Comparison of ENCODE assay signal across 20 cellular contexts in genomic region chr7:24718431-24718831, GRCh38. TPM values are rescaled to one million over a fixed set of nuclear protein-coding genes. Genes with fewer than 3 reads are reported as not detected.
DNase-seq lines count a peak whose midpoint lies in the region; ATAC-seq and TF ChIP-seq lines count a peak whose summit lies in the region.
"Had no signal": no experiment of that assay in that cellular context is flagged by ENCODE, and none has a peak within 500 bp of the region (broad histone marks: within the 10 kb centered on the region; RNA-seq: fewer than 3 reads in every experiment).

No MANE protein-coding gene starts in this region.

- peaks cover 57% of the 10 kb centered on the region for H3K27me3 Mint-ChIP-seq in activated CD8-positive, alpha-beta memory T cell treated with anti-CD3 and anti-CD28 coated beads, Interleukin-2, amount 10 ng/mL, durations not matched to agents 7 days and 5 days
- H3K27me3 Mint-ChIP-seq in IgD-negative memory B cell (peaks cover 12% of the 10 kb centered on the region), activated B cell treated with CpG ODN at 0.5 μM for 24 hours (no peaks in the 10 kb centered on the region)

- H3K4me3 ChIP-seq in vagina (no peak overlapping the region), coronary artery (no peak overlapping the region)
- H3K4me3 ChIP-seq in effector memory CD4-positive, alpha-beta T cell (ENCODE audit: insufficient read depth, low read depth, low read length, poor library complexity, severe bottlenecking): no peak overlapping the region
- H3K4me3 ChIP-seq: tibial artery had no signal

- POLR2A ChIA-PET in activated B cell treated with CpG ODN at 0.5 μM for 24 hours (lab: Charles Lee): interaction anchor here (1.1 to 2.3 kb wide), 3 partner anchors 102 to 461 kb away, joined by 3 to 7 read pairs (median 4); partner anchors contain the start of gene CYCS

- no peak overlapping the region for H3K27ac ChIP-seq in vagina
- H3K27ac ChIP-seq in effector memory CD4-positive, alpha-beta T cell (ENCODE audit: insufficient read depth, low read length, poor library complexity, severe bottlenecking): no peak overlapping the region
- no peak overlapping the region for H3K27ac ChIP-seq in coronary artery
- H3K27ac ChIP-seq: tibial artery had no signal

- no peak overlapping the region for H3K27ac Mint-ChIP-seq in activated CD8-positive, alpha-beta memory T cell treated with anti-CD3 and anti-CD28 coated beads, Interleukin-2, amount 10 ng/mL, durations not matched to agents 7 days and 5 days
- H3K27ac Mint-ChIP-seq in IgD-negative memory B cell (peak overlapping the region; percentile 88 to 95 (median 91)), activated B cell treated with CpG ODN at 0.5 μM for 24 hours (peak overlapping the region; percentile 87)
- H3K27ac Mint-ChIP-seq: stimulated activated naive CD8-positive, alpha-beta T cell treated with anti-CD3 and anti-CD28 coated beads, Interleukin-15, amount 100 ng/mL, for 72 hours had no signal

- DNase-seq in activated CD8-positive, alpha-beta memory T cell treated with anti-CD3 and anti-CD28 coated beads for 24 hours: peak; percentile 48
- no peak for DNase-seq in activated CD8-positive, alpha-beta memory T cell treated with anti-CD3 and anti-CD28 coated beads, Interleukin-2, amount 10 ng/mL, durations not matched to agents 7 days and 5 days
- DNase-seq in activated B cell treated with CpG ODN at 0.5 μM for 24 hours (no peak), vagina (ENCODE audit: extremely low spot score in 2 of 2) (peak; percentile 60 to 70), coronary artery (ENCODE audit: low spot score) (no peak)
- no peak for DNase-seq in effector memory CD4-positive, alpha-beta T cell
- DNase-seq: 8988T; activated CD4-positive, CD25-positive, alpha-beta regulatory T cell treated with anti-CD3 and anti-CD28 coated beads, Interleukin-2, amount 50 U/mL, for 72 hours; activated naive CD4-positive, alpha-beta T cell treated with Interleukin-2 at 50 U/mL for 16 hours; activated T-cell treated with anti-CD3 and anti-CD28 coated beads, Interleukin-2, amount 50 U/mL, for 48 hours; left cardiac atrium; mesenchymal stem cell; retina; stimulated activated CD4-positive, alpha-beta T cell treated with anti-CD3 and anti-CD28 coated beads, Interleukin-4, amount 100 ng/mL, for 24 hours; stimulated activated naive CD8-positive, alpha-beta T cell treated with anti-CD3 and anti-CD28 coated beads, Interleukin-15, amount 100 ng/mL, for 72 hours; SW 1271 had no signal

- ATAC-seq in activated CD8-positive, alpha-beta memory T cell treated with anti-CD3 and anti-CD28 coated beads, Interleukin-2, amount 10 ng/mL, durations not matched to agents 7 days and 5 days: no peak
- ATAC-seq in activated B cell treated with CpG ODN at 0.5 μM for 24 hours (ENCODE audit: low read depth) (no peak), GM21526 (IDR thresholded peaks at IDR 0.05; ENCODE audit: low FRiP score, unreplicated experiment) (no peak)
- ATAC-seq: left cardiac atrium; Right ventricle myocardium inferior; stimulated activated naive CD8-positive, alpha-beta T cell treated with anti-CD3 and anti-CD28 coated beads, Interleukin-15, amount 100 ng/mL, for 72 hours had no signal

- CTCF ChIA-PET in activated CD8-positive, alpha-beta memory T cell treated with anti-CD3 and anti-CD28 coated beads, Interleukin-2, amount 10 ng/mL, durations not matched to agents 7 days and 5 days (lab: Charles Lee): interaction anchor here (1.4 kb wide), 1 partner anchor 376 kb away, joined by 3 read pairs; no protein-coding TSS in a partner anchor
- CTCF ChIA-PET in activated B cell treated with CpG ODN at 0.5 μM for 24 hours (lab: Charles Lee): interaction anchor here (1.4 to 3.2 kb wide), 3 partner anchors 52 to 376 kb away, joined by 5 to 10 read pairs (median 7); no protein-coding TSS in a partner anchor

- intact Hi-C loops in activated B cell treated with CpG ODN at 0.5 μM for 24 hours (cut with micrococcal nuclease): loop anchor here (2.0 to 10.0 kb wide), 3 partner anchors 264 to 398 kb away; partner anchors contain the start of gene OSBPL3
- intact Hi-C loops in vagina (cut with DNase I): no loop called here

- H3K4me1 Mint-ChIP-seq in activated CD8-positive, alpha-beta memory T cell treated with anti-CD3 and anti-CD28 coated beads, Interleukin-2, amount 10 ng/mL, durations not matched to agents 7 days and 5 days: peaks cover 16% of the 10 kb centered on the region
- peaks cover 35 to 70% (median 50%) of the 10 kb centered on the region in 3 donors for H3K4me1 Mint-ChIP-seq in IgD-negative memory B cell
- peaks cover 87% of the 10 kb centered on the region for H3K4me1 Mint-ChIP-seq in activated B cell treated with CpG ODN at 0.5 μM for 24 hours

- no peaks in the 10 kb centered on the region for H3K27me3 ChIP-seq in vagina
- H3K27me3 ChIP-seq in effector memory CD4-positive, alpha-beta T cell (replicated peaks; ENCODE audit: control insufficient read depth, insufficient read depth, low read length, poor library complexity, severe bottlenecking): no peaks in the 10 kb centered on the region
- H3K27me3 ChIP-seq: tibial artery had no signal

- no peaks in the 10 kb centered on the region for H3K9me3 Mint-ChIP-seq in activated CD8-positive, alpha-beta memory T cell treated with anti-CD3 and anti-CD28 coated beads, Interleukin-2, amount 10 ng/mL, durations not matched to agents 7 days and 5 days (ENCODE audit: low read depth)
- H3K9me3 Mint-ChIP-seq in IgD-negative memory B cell: no peaks in the 10 kb centered on the region
- no peaks in the 10 kb centered on the region for H3K9me3 Mint-ChIP-seq in activated B cell treated with CpG ODN at 0.5 μM for 24 hours
- H3K9me3 Mint-ChIP-seq: stimulated activated naive CD8-positive, alpha-beta T cell treated with anti-CD3 and anti-CD28 coated beads, Interleukin-15, amount 100 ng/mL, for 72 hours had no signal

- H3K36me3 ChIP-seq in vagina: no peaks in the 10 kb centered on the region
- H3K36me3 ChIP-seq in effector memory CD4-positive, alpha-beta T cell (ENCODE audit: control insufficient read depth, insufficient read depth, low read length): no peaks in the 10 kb centered on the region

- no peaks in the 10 kb centered on the region for H3K9me3 ChIP-seq in vagina
- H3K9me3 ChIP-seq in effector memory CD4-positive, alpha-beta T cell (ENCODE audit: control insufficient read depth, low read length): no peaks in the 10 kb centered on the region
- H3K9me3 ChIP-seq: tibial artery had no signal

- H3K4me1 ChIP-seq in vagina: no peaks in the 10 kb centered on the region
- no peaks in the 10 kb centered on the region for H3K4me1 ChIP-seq in effector memory CD4-positive, alpha-beta T cell (ENCODE audit: control insufficient read depth, insufficient read depth, low read length, poor library complexity, severe bottlenecking)
- H3K4me1 ChIP-seq: tibial artery had no signal

- no peak for TF ChIP-seq CTCF in activated B cell treated with CpG ODN at 0.5 μM for 24 hours (IDR thresholded peaks at IDR 0.05)
- no peak for TF ChIP-seq CTCF in vagina (IDR thresholded peaks at IDR 0.05)
- TF ChIP-seq CTCF in coronary artery (IDR thresholded peaks at IDR 0.05): no peak

- H3K36me3 Mint-ChIP-seq in activated CD8-positive, alpha-beta memory T cell treated with anti-CD3 and anti-CD28 coated beads, Interleukin-2, amount 10 ng/mL, durations not matched to agents 7 days and 5 days: no peaks in the 10 kb centered on the region
- H3K36me3 Mint-ChIP-seq in IgD-negative memory B cell (peaks cover 2% of the 10 kb centered on the region), activated B cell treated with CpG ODN at 0.5 μM for 24 hours (ENCODE audit: low read depth) (no peaks in the 10 kb centered on the region)

- no peak overlapping the region for H3K4me3 Mint-ChIP-seq in activated CD8-positive, alpha-beta memory T cell treated with anti-CD3 and anti-CD28 coated beads, Interleukin-2, amount 10 ng/mL, durations not matched to agents 7 days and 5 days
- H3K4me3 Mint-ChIP-seq in IgD-negative memory B cell (peak overlapping the region; percentile 27 to 82 (median 74)), activated B cell treated with CpG ODN at 0.5 μM for 24 hours (peak overlapping the region; percentile 78)
- H3K4me3 Mint-ChIP-seq: stimulated activated naive CD8-positive, alpha-beta T cell treated with anti-CD3 and anti-CD28 coated beads, Interleukin-15, amount 100 ng/mL, for 72 hours had no signal

- TF ChIP-seq POLR2A in vagina (IDR thresholded peaks at IDR 0.05): no peak

RNA-seq across cellular contexts. Expression of gene GSDME, which starts 38.8 kb away (rescaled TPM):
- 1 to 10 TPM in 1 of 2 experiments, under 1 TPM in 1; 0.96 to 4.5 TPM for total RNA-seq in activated CD8-positive, alpha-beta memory T cell treated with anti-CD3 and anti-CD28 coated beads, Interleukin-2, amount 10 ng/mL, durations not matched to agents 7 days and 5 days
- 4.6 TPM for polyA plus RNA-seq in IgD-negative memory B cell
- total RNA-seq in activated B cell treated with CpG ODN at 0.5 μM for 24 hours: 3.1 and 4.1 TPM in 2 replicates
- total RNA-seq in vagina: 11.0 TPM

Comparison
In these comparisons a context has a peak if more than half of its experiments do, and no peak if none do; other contexts are left out.
1. DNase-seq: peak in activated CD8-positive, alpha-beta memory T cell treated with anti-CD3 and anti-CD28 coated beads for 24 hours (single experiment) and vagina (2 of 2); none in activated CD8-positive, alpha-beta memory T cell treated with anti-CD3 and anti-CD28 coated beads, Interleukin-2, amount 10 ng/mL, durations not matched to agents 7 days and 5 days (single experiment), activated B cell treated with CpG ODN at 0.5 μM for 24 hours (single experiment), effector memory CD4-positive, alpha-beta T cell (0 of 3) and coronary artery (single experiment).